1 cellular context compared by ENCODE assay signal in the genomic region with DNA sequence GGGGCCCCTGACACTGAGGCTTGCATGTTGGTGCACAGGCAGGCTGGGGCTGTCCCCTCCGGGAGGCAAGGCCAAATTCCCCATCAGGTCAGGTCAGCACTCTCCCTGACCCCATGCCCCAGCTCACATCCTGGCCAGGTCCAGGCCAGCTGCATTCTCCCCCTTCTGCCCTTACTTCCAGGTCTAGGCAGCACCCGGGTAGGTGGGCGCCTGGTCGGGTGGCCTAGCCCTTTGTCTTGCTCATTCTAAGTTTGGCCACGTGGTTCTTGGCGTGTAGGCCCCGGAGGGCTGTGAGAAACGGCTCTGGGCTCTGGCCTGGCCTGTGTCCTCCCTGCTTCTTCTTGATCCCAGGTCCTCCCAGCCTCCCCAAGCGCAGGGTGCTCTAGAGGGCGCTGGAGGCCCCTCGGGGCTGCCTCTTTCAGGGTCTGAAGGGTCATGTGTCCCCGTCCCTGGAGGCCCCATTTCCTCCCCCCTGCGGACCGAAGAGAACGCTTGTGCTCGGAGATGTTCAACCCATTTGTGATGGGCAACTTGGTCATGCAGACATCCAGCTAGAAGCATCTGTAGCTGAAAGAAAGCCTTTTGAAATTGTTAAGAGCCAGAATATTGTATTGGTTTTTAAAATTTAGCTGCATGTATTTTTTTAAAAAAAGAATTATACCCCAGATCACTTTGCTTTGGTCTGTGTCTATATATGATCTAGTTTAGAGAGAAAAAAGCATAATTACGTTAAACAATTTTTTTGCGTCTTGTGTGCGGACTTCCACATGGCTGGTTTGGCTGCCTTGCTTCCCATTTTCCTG.
TF ChIP-seq lines count a peak whose summit lies in the region.

No MANE protein-coding gene starts in this region.

TF ChIP-seq in HepG2, 621 proteins besides CTCF, POLR2A, EP300 and RAD21 (continued from another document and continues in another):
- TF ChIP-seq, protein P1, sequence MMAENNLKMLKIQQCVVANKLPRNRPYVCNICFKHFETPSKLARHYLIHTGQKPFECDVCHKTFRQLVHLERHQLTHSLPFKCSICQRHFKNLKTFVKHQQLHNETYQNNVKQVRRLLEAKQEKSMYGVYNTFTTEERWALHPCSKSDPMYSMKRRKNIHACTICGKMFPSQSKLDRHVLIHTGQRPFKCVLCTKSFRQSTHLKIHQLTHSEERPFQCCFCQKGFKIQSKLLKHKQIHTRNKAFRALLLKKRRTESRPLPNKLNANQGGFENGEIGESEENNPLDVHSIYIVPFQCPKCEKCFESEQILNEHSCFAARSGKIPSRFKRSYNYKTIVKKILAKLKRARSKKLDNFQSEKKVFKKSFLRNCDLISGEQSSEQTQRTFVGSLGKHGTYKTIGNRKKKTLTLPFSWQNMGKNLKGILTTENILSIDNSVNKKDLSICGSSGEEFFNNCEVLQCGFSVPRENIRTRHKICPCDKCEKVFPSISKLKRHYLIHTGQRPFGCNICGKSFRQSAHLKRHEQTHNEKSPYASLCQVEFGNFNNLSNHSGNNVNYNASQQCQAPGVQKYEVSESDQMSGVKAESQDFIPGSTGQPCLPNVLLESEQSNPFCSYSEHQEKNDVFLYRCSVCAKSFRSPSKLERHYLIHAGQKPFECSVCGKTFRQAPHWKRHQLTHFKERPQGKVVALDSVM (CRISPR knock-in tag; IDR thresholded peaks at IDR 0.05), result peak; percentile 83
- TF ChIP-seq TOE1 (CRISPR knock-in tag; IDR thresholded peaks at IDR 0.05) (no peak), ZNF274 (CRISPR knock-in tag; IDR thresholded peaks at IDR 0.05) (0 out of 2 replicates have a peak, but pooled peaks have one; percentile 38), TBX2 (CRISPR knock-in tag; IDR thresholded peaks at IDR 0.05; ENCODE audit: borderline replicate concordance) (no peak), MTA3 (CRISPR knock-in tag; IDR thresholded peaks at IDR 0.05) (no peak), KDM6A (CRISPR knock-in tag; IDR thresholded peaks at IDR 0.05; ENCODE audit: low read depth) (no peak), ZNF768 (CRISPR knock-in tag; IDR thresholded peaks at IDR 0.05) (peak; percentile 10; the same call in 1 of the 2 replicates), ZNF674 (CRISPR knock-in tag; IDR thresholded peaks at IDR 0.05; ENCODE audit: low read depth) (no peak), CBFB (CRISPR knock-in tag; IDR thresholded peaks at IDR 0.05) (no peak), AGO2 (optimal IDR thresholded peaks at IDR 0.05; ENCODE audit: low read depth, low read length) (peak; percentile 62), ZNF331 (CRISPR knock-in tag; IDR thresholded peaks at IDR 0.05) (no peak), NFE2 (CRISPR knock-in tag; IDR thresholded peaks at IDR 0.05) (no peak), SUZ12 (IDR thresholded peaks at IDR 0.05; ENCODE audit: low read depth, low read length) (no peak), JUND (CRISPR knock-in tag; IDR thresholded peaks at IDR 0.05) (no peak), ZNF670 (CRISPR knock-in tag; IDR thresholded peaks at IDR 0.05; ENCODE audit: borderline replicate concordance) (no peak), MAFF (IDR thresholded peaks at IDR 0.05; ENCODE audit: low read depth, low read length) (no peak)
- TF ChIP-seq, protein P2, sequence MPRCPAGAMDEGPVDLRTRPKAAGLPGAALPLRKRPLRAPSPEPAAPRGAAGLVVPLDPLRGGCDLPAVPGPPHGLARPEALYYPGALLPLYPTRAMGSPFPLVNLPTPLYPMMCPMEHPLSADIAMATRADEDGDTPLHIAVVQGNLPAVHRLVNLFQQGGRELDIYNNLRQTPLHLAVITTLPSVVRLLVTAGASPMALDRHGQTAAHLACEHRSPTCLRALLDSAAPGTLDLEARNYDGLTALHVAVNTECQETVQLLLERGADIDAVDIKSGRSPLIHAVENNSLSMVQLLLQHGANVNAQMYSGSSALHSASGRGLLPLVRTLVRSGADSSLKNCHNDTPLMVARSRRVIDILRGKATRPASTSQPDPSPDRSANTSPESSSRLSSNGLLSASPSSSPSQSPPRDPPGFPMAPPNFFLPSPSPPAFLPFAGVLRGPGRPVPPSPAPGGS (CRISPR knock-in tag; IDR thresholded peaks at IDR 0.05), result 0 out of 2 replicates have a peak, but pooled peaks have one; percentile 45
- TF ChIP-seq, protein P3, sequence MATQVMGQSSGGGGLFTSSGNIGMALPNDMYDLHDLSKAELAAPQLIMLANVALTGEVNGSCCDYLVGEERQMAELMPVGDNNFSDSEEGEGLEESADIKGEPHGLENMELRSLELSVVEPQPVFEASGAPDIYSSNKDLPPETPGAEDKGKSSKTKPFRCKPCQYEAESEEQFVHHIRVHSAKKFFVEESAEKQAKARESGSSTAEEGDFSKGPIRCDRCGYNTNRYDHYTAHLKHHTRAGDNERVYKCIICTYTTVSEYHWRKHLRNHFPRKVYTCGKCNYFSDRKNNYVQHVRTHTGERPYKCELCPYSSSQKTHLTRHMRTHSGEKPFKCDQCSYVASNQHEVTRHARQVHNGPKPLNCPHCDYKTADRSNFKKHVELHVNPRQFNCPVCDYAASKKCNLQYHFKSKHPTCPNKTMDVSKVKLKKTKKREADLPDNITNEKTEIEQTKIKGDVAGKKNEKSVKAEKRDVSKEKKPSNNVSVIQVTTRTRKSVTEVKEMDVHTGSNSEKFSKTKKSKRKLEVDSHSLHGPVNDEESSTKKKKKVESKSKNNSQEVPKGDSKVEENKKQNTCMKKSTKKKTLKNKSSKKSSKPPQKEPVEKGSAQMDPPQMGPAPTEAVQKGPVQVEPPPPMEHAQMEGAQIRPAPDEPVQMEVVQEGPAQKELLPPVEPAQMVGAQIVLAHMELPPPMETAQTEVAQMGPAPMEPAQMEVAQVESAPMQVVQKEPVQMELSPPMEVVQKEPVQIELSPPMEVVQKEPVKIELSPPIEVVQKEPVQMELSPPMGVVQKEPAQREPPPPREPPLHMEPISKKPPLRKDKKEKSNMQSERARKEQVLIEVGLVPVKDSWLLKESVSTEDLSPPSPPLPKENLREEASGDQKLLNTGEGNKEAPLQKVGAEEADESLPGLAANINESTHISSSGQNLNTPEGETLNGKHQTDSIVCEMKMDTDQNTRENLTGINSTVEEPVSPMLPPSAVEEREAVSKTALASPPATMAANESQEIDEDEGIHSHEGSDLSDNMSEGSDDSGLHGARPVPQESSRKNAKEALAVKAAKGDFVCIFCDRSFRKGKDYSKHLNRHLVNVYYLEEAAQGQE (IDR thresholded peaks at IDR 0.05; ENCODE audit: borderline replicate concordance in 1 of 2, low read depth in 1 of 2, low read length in 2 of 2), result no peak
- TF ChIP-seq, protein P4, sequence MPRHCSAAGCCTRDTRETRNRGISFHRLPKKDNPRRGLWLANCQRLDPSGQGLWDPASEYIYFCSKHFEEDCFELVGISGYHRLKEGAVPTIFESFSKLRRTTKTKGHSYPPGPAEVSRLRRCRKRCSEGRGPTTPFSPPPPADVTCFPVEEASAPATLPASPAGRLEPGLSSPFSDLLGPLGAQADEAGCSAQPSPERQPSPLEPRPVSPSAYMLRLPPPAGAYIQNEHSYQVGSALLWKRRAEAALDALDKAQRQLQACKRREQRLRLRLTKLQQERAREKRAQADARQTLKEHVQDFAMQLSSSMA (CRISPR knock-in tag; IDR thresholded peaks at IDR 0.05), result no peak
- TF ChIP-seq, protein P5, sequence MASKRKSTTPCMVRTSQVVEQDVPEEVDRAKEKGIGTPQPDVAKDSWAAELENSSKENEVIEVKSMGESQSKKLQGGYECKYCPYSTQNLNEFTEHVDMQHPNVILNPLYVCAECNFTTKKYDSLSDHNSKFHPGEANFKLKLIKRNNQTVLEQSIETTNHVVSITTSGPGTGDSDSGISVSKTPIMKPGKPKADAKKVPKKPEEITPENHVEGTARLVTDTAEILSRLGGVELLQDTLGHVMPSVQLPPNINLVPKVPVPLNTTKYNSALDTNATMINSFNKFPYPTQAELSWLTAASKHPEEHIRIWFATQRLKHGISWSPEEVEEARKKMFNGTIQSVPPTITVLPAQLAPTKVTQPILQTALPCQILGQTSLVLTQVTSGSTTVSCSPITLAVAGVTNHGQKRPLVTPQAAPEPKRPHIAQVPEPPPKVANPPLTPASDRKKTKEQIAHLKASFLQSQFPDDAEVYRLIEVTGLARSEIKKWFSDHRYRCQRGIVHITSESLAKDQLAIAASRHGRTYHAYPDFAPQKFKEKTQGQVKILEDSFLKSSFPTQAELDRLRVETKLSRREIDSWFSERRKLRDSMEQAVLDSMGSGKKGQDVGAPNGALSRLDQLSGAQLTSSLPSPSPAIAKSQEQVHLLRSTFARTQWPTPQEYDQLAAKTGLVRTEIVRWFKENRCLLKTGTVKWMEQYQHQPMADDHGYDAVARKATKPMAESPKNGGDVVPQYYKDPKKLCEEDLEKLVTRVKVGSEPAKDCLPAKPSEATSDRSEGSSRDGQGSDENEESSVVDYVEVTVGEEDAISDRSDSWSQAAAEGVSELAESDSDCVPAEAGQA (IDR thresholded peaks at IDR 0.05; ENCODE audit: low read depth), result no peak
- TF ChIP-seq, protein P5 (CRISPR knock-in tag; IDR thresholded peaks at IDR 0.05; ENCODE audit: borderline replicate concordance), result no peak
- TF ChIP-seq, protein P6, sequence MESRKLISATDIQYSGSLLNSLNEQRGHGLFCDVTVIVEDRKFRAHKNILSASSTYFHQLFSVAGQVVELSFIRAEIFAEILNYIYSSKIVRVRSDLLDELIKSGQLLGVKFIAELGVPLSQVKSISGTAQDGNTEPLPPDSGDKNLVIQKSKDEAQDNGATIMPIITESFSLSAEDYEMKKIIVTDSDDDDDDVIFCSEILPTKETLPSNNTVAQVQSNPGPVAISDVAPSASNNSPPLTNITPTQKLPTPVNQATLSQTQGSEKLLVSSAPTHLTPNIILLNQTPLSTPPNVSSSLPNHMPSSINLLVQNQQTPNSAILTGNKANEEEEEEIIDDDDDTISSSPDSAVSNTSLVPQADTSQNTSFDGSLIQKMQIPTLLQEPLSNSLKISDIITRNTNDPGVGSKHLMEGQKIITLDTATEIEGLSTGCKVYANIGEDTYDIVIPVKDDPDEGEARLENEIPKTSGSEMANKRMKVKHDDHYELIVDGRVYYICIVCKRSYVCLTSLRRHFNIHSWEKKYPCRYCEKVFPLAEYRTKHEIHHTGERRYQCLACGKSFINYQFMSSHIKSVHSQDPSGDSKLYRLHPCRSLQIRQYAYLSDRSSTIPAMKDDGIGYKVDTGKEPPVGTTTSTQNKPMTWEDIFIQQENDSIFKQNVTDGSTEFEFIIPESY (CRISPR knock-in tag; IDR thresholded peaks at IDR 0.05), result peak; percentile 57; the same call in 1 of the 2 replicates
- TF ChIP-seq, protein P7, sequence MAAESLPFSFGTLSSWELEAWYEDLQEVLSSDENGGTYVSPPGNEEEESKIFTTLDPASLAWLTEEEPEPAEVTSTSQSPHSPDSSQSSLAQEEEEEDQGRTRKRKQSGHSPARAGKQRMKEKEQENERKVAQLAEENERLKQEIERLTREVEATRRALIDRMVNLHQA (CRISPR knock-in tag; IDR thresholded peaks at IDR 0.05), result no peak
- TF ChIP-seq, protein P8, sequence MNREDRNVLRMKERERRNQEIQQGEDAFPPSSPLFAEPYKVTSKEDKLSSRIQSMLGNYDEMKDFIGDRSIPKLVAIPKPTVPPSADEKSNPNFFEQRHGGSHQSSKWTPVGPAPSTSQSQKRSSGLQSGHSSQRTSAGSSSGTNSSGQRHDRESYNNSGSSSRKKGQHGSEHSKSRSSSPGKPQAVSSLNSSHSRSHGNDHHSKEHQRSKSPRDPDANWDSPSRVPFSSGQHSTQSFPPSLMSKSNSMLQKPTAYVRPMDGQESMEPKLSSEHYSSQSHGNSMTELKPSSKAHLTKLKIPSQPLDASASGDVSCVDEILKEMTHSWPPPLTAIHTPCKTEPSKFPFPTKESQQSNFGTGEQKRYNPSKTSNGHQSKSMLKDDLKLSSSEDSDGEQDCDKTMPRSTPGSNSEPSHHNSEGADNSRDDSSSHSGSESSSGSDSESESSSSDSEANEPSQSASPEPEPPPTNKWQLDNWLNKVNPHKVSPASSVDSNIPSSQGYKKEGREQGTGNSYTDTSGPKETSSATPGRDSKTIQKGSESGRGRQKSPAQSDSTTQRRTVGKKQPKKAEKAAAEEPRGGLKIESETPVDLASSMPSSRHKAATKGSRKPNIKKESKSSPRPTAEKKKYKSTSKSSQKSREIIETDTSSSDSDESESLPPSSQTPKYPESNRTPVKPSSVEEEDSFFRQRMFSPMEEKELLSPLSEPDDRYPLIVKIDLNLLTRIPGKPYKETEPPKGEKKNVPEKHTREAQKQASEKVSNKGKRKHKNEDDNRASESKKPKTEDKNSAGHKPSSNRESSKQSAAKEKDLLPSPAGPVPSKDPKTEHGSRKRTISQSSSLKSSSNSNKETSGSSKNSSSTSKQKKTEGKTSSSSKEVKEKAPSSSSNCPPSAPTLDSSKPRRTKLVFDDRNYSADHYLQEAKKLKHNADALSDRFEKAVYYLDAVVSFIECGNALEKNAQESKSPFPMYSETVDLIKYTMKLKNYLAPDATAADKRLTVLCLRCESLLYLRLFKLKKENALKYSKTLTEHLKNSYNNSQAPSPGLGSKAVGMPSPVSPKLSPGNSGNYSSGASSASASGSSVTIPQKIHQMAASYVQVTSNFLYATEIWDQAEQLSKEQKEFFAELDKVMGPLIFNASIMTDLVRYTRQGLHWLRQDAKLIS (CRISPR knock-in tag; IDR thresholded peaks at IDR 0.05), result no peak
